In genomic region chr2:216695401-216695821, GRCh38 we compare ENCODE assay signal across 8 cellular contexts. TPM values are rescaled to one million over a fixed set of nuclear protein-coding genes. Genes with fewer than 3 reads are reported as not detected.
DNase-seq lines count a peak whose midpoint lies in the region; ATAC-seq and TF ChIP-seq lines count a peak whose summit lies in the region.
"Had no signal": no experiment of that assay in that cellular context is flagged by ENCODE, and none has a peak within 500 bp of the region (broad histone marks: within the 10 kb centered on the region; RNA-seq: fewer than 3 reads in every experiment).

TSS of gene IGFBP5 (minus strand) at chr2:216695549. CDS start at chr2:216694775, 774 bp downstream.

- 0 out of 2 replicates have a peak within 1 kb of the TSS, but pooled peaks have one; percentile 39 for H3K4me2 ChIP-seq in OCI-LY3 (ENCODE audit: low read length)

- WGBS in right lobe of liver (ENCODE audit: insufficient coverage, low coverage, low lambda C conversion rate, missing lambda C conversion rate) = 13% methylated on average over 13 of the region's 16 CpGs

- no peaks in the 10 kb centered on the region for H3K79me2 ChIP-seq in OCI-LY3 (ENCODE audit: low read length)

- no peak within 1 kb of the TSS; the same call in 1 of the 2 replicates for H3K9ac ChIP-seq in HUES48 (ENCODE audit: low read depth, low read length)
- H3K9ac ChIP-seq in OCI-LY3 (ENCODE audit: low read length) = no peak within 1 kb of the TSS
- peak within 1 kb of the TSS in 3 of 5 donors; percentile 44 to 58 (median 45) for H3K9ac ChIP-seq in subcutaneous abdominal adipose tissue (ENCODE audit: low read length in 5 of 5)

- no peak within 1 kb of the TSS for H3K27ac ChIP-seq in HUES48 (ENCODE audit: low read depth, low read length)
- no peak within 1 kb of the TSS for H3K27ac ChIP-seq in OCI-LY3 (ENCODE audit: low read length)
- no peak within 1 kb of the TSS for H3K27ac ChIP-seq in effector memory CD4-positive, alpha-beta T cell (ENCODE audit: insufficient read depth, low read length, poor library complexity, severe bottlenecking)
- H3K27ac ChIP-seq in right lobe of liver = peak within 1 kb of the TSS in 2 of 3 donors; percentile 1 to 36
- peak within 1 kb of the TSS; percentile 50 for H3K27ac ChIP-seq in subcutaneous abdominal adipose tissue (ENCODE audit: low read depth, low read length)

- peak in 3 of 4 donors; percentile 6 to 41 (median 30) for ATAC-seq in right lobe of liver

- TF ChIP-seq POLR2A in right lobe of liver (IDR thresholded peaks at IDR 0.05) = no peak

- no peak within 1 kb of the TSS for H2AFZ ChIP-seq in OCI-LY3 (ENCODE audit: low read depth, low read length)

- H3K4me3 ChIP-seq in HUES48 (ENCODE audit: low read depth, low read length) (peak within 1 kb of the TSS; percentile 70), OCI-LY3 (ENCODE audit: low read length) (no peak within 1 kb of the TSS), right lobe of liver (peak within 1 kb of the TSS; percentile 0 to 38 (median 38)), subcutaneous abdominal adipose tissue (ENCODE audit: low read depth in 1 of 5, low read length in 5 of 5) (peak within 1 kb of the TSS; percentile 58 to 88 (median 71))
- peak within 1 kb of the TSS; percentile 31 for H3K4me3 ChIP-seq in effector memory CD4-positive, alpha-beta T cell (ENCODE audit: insufficient read depth, low read depth, low read length, poor library complexity, severe bottlenecking)

- intact Hi-C loops in right lobe of liver (cut with DNase I) = no loop called here

- TF ChIP-seq CTCF in OCI-LY3 (IDR thresholded peaks at IDR 0.05; ENCODE audit: low read depth, low read length) = no peak
- no peak for TF ChIP-seq CTCF in right lobe of liver (IDR thresholded peaks at IDR 0.05)

- H4K20me1 ChIP-seq in OCI-LY3 (ENCODE audit: insufficient read depth, low read length) = no peaks in the 10 kb centered on the region

- H3K27me3 ChIP-seq in HUES48 (ENCODE audit: control insufficient read depth, insufficient read depth, low read length) = peaks cover 49% of the 10 kb centered on the region
- H3K27me3 ChIP-seq in OCI-LY3 (ENCODE audit: low read depth, low read length) = peaks cover 12% of the 10 kb centered on the region
- peaks cover 41% of the 10 kb centered on the region for H3K27me3 ChIP-seq in effector memory CD4-positive, alpha-beta T cell (replicated peaks; ENCODE audit: control insufficient read depth, insufficient read depth, low read length, poor library complexity, severe bottlenecking)
- peaks cover 0 to 16% of the 10 kb centered on the region in 2 donors for H3K27me3 ChIP-seq in right lobe of liver
- peaks cover 0 to 21% (median 4%) of the 10 kb centered on the region in 5 donors for H3K27me3 ChIP-seq in subcutaneous abdominal adipose tissue (ENCODE audit: control insufficient read depth in 5 of 5, insufficient read depth in 4 of 5, low read length in 5 of 5)

- H3K9me3 ChIP-seq in HUES48 (ENCODE audit: control insufficient read depth, insufficient read depth, low read length) (no peaks in the 10 kb centered on the region), OCI-LY3 (ENCODE audit: insufficient read depth, low read length) (no peaks in the 10 kb centered on the region), right lobe of liver (no peaks in the 10 kb centered on the region), subcutaneous abdominal adipose tissue (ENCODE audit: control insufficient read depth in 5 of 5, low read length in 5 of 5) (no peaks in the 10 kb centered on the region)
- no peaks in the 10 kb centered on the region for H3K9me3 ChIP-seq in effector memory CD4-positive, alpha-beta T cell (ENCODE audit: control insufficient read depth, low read length)

- H3K4me1 ChIP-seq in HUES48 (ENCODE audit: control insufficient read depth, insufficient read depth, low read length) (peaks cover 26% of the 10 kb centered on the region), OCI-LY3 (ENCODE audit: low read length) (0 out of 2 replicates have a peak, but pooled peaks cover 6% of the 10 kb centered on the region), right lobe of liver (peaks cover 0 to 23% (median 7%) of the 10 kb centered on the region in 4 donors), subcutaneous abdominal adipose tissue (ENCODE audit: control insufficient read depth in 5 of 5, insufficient read depth in 5 of 5, low read length in 5 of 5) (peaks cover 10 to 66% (median 49%) of the 10 kb centered on the region in 5 donors)
- H3K4me1 ChIP-seq in effector memory CD4-positive, alpha-beta T cell (ENCODE audit: control insufficient read depth, insufficient read depth, low read length, poor library complexity, severe bottlenecking) = peaks cover 31% of the 10 kb centered on the region

- no peak for DNase-seq in effector memory CD4-positive, alpha-beta T cell
- peak in 2 of 3 donors; percentile 54 to 68 for DNase-seq in right lobe of liver
- no peak for DNase-seq in germinal center (ENCODE audit: low spot score)
- DNase-seq in HT-29 (ENCODE audit: low spot score) = no peak
- DNase-seq: activated B cell treated with CpG ODN at 0.5 μM for 24 hours had no signal

- H3K36me3 ChIP-seq in HUES48 (ENCODE audit: control insufficient read depth, insufficient read depth, low read length) (no peaks in the 10 kb centered on the region), OCI-LY3 (replicated peaks; ENCODE audit: low read depth, low read length) (no peaks in the 10 kb centered on the region), right lobe of liver (no peaks in the 10 kb centered on the region), subcutaneous abdominal adipose tissue (ENCODE audit: control insufficient read depth in 5 of 5, insufficient read depth in 5 of 5, low read length in 5 of 5) (no peaks in the 10 kb centered on the region)
- no peaks in the 10 kb centered on the region for H3K36me3 ChIP-seq in effector memory CD4-positive, alpha-beta T cell (ENCODE audit: control insufficient read depth, insufficient read depth, low read length)

RNA-seq across cellular contexts. Expression of gene IGFBP5, which starts in this region (rescaled TPM):
- total RNA-seq in right lobe of liver = 10 to 100 TPM; 13.7 to 76.0 (median 30.9) TPM
- total RNA-seq in HT-29 (2014; rRNA removed; shearing (Covaris generic)) = not detected in 2 replicates
- total RNA-seq: activated B cell treated with CpG ODN at 0.5 μM for 24 hours had no signal

Comparison
In these comparisons a context has a peak if more than half of its experiments do, and no peak if none do; other contexts are left out.
1. RNA of gene IGFBP5 (total RNA-seq): 13.7 to 76.0 TPM in right lobe of liver; not detected in HT-29; every median in the first group is over 10 times any median in the second.
2. H3K27ac ChIP-seq: peak in right lobe of liver (2 of 3) and subcutaneous abdominal adipose tissue (single experiment); none in HUES48 (single experiment), OCI-LY3 (single experiment) and effector memory CD4-positive, alpha-beta T cell (single experiment).
3. H3K9ac ChIP-seq: peak in subcutaneous abdominal adipose tissue (3 of 5); none in HUES48 (single experiment) and OCI-LY3 (single experiment).
4. DNase-seq: peak in right lobe of liver (2 of 3); none in effector memory CD4-positive, alpha-beta T cell (0 of 3), germinal center (single experiment) and HT-29 (single experiment).